ENCODE assay signal across 1 cellular context in the genomic region with DNA sequence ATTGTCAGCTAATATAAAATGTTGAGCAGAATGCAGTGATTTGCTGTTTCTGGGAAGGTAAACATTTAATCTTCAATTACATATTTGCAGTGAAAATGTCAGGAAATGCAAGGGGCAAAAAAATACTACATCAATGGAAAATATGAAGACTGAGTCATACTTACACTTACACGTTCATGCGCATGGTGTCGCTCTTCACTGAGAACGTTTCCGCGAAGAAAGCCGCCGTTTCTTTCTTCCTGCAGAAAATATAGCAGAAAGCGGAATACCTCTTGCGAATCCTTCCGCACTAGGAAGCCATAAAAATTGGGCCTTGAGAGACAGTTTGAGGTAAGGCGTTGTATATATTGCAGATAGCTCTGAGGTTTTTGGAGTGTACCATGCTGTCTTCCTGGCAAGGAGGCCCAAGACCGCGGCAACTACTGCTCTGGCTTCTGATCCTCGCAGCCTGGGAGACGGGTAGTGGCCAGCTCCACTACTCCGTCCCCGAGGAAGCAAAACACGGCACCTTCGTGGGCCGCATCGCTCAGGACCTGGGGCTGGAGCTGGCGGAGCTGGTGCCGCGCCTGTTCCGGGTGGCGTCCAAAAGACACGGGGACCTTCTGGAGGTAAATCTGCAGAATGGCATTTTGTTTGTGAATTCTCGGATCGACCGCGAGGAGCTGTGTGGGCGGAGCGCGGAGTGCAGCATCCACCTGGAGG.
TF ChIP-seq lines count a peak whose summit lies in the region.

A gene with protein sequence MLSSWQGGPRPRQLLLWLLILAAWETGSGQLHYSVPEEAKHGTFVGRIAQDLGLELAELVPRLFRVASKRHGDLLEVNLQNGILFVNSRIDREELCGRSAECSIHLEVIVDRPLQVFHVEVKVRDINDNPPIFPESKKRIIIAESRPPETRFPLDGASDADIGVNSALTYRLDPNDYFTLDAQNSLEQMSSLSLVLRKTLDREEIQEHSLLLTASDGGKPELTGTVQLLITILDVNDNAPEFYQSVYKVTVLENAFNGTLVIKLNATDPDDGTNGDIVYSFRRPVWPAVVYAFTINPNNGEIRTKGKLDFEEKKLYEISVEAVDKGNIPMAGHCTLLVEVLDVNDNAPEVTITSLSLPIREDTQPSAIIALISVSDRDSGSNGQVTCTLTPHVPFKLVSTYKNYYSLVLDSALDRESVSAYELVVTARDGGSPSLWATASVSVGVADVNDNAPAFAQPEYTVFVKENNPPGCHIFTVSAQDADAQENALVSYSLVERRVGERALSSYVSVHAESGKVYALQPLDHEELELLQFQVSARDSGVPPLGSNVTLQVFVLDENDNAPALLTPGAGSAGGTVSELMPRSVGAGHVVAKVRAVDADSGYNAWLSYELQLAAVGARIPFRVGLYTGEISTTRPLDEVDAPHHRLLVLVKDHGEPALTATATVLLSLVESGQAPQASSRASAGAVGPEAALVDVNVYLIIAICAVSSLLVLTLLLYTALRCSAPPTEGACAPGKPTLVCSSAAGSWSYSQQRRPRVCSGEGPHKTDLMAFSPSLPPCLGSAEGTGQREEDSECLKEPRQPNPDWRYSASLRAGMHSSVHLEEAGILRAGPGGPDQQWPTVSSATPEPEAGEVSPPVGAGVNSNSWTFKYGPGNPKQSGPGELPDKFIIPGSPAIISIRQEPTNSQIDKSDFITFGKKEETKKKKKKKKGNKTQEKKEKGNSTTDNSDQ (plus strand): TSS at position 236 of the 702 bp plus-strand sequence. CDS start 145 bp downstream, at position 381.

TF ChIP-seq in HepG2, 621 proteins besides CTCF, POLR2A, EP300 and RAD21:
- no peak for TF ChIP-seq ZNF883 (CRISPR knock-in tag; IDR thresholded peaks at IDR 0.05; ENCODE audit: not compliant biosample characterization)
- no peak for TF ChIP-seq MTA1 (CRISPR knock-in tag; IDR thresholded peaks at IDR 0.05; ENCODE audit: borderline replicate concordance)
- peak; percentile 39; the same call in 1 of the 2 replicates for TF ChIP-seq STAG1 (CRISPR knock-in tag; IDR thresholded peaks at IDR 0.05)
